20 cellular contexts compared by ENCODE assay signal in the genomic region with DNA sequence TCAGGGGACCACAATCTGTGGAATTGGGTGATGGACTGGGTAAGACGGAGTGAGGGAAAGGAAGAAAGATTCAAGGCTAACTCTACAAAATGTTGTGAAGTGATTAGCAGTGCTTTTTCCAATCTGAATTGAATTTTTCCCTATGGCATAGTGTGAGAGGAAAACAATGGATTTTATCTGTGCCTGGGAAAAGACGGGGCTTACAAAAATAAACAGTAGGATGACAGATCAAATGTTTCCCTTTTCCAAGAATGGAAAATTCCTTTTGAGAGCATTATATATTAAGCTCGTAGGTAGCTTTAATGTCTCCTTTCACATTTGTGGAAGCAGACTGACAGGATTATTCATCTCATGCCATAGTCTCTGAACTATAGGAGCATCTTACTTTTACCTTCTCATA. TPM values are rescaled to one million over a fixed set of nuclear protein-coding genes. Genes with fewer than 3 reads are reported as not detected.
DNase-seq lines count a peak whose midpoint lies in the region; ATAC-seq and TF ChIP-seq lines count a peak whose summit lies in the region.
"Had no signal": no experiment of that assay in that cellular context is flagged by ENCODE, and none has a peak within 500 bp of the region (broad histone marks: within the 10 kb centered on the region; RNA-seq: fewer than 3 reads in every experiment).

No MANE protein-coding gene starts in this region.

- H3K4me3 ChIP-seq in Caco-2 (ENCODE audit: low read depth, low read length) (no peak overlapping the region), HEK293 (ENCODE audit: low read depth, low read length) (no peak overlapping the region), fibroblast of pulmonary artery (replicated peaks; ENCODE audit: low read depth, low read length) (no peak overlapping the region), BE2C (ENCODE audit: low read depth, low read length) (no peak overlapping the region)
- H3K4me3 ChIP-seq: PC-9, SJCRH30 had no signal

- intact Hi-C loops in Caco-2 (cut with micrococcal nuclease; ENCODE audit: unreplicated experiment): loop anchor here (10.0 kb wide), 1 partner anchor 60 kb away; no protein-coding TSS in a partner anchor

- CTCF ChIA-PET in Caco-2 (lab: Charles Lee): no interaction called here
- CTCF ChIA-PET in HEK293 (lab: Yijun Ruan, JAX): interaction anchor here (0.8 kb wide), 1 partner anchor 757 kb away, joined by 3 read pairs; no protein-coding TSS in a partner anchor

- no peak for TF ChIP-seq CTCF in Caco-2 (IDR thresholded peaks at IDR 0.05; ENCODE audit: insufficient read depth in 1 of 2, low read depth in 1 of 2, low read length in 1 of 2, severe bottlenecking in 1 of 2, unreplicated experiment in 1 of 2)
- TF ChIP-seq CTCF in HEK293 (tag by site-specific recombination; IDR thresholded peaks at IDR 0.05): no peak
- no peak for TF ChIP-seq CTCF in chondrocyte (IDR thresholded peaks at IDR 0.05)
- no peak for TF ChIP-seq CTCF in fibroblast of pulmonary artery (IDR thresholded peaks at IDR 0.05; ENCODE audit: low read length, missing control alignments)
- TF ChIP-seq CTCF in BE2C (IDR thresholded peaks at IDR 0.05; ENCODE audit: low read depth, low read length): no peak

- H3K27ac Mint-ChIP-seq in Caco-2 (ENCODE audit: unreplicated experiment) (peak overlapping the region; percentile 49), chondrocyte (ENCODE audit: unreplicated experiment) (peak overlapping the region; percentile 38)

- H3K9me3 ChIP-seq in Caco-2: no peaks in the 10 kb centered on the region
- no peaks in the 10 kb centered on the region for H3K9me3 ChIP-seq in HEK293 (ENCODE audit: control insufficient read depth, insufficient read depth, low read depth, low read length)
- H3K9me3 ChIP-seq in BE2C: no peaks in the 10 kb centered on the region
- H3K9me3 ChIP-seq: SJCRH30 had no signal

- H3K4me1 ChIP-seq in Caco-2: peaks cover 28% of the 10 kb centered on the region
- H3K4me1 ChIP-seq in HEK293 (ENCODE audit: control insufficient read depth, insufficient read depth, low read length): peaks cover 19% of the 10 kb centered on the region
- no peaks in the 10 kb centered on the region for H3K4me1 ChIP-seq in BE2C
- H3K4me1 ChIP-seq: SJCRH30 had no signal

- H3K27ac ChIP-seq in HEK293 (ENCODE audit: extremely low read depth, low read depth, low read length): no peak overlapping the region
- H3K27ac ChIP-seq: PC-9, SJCRH30 had no signal

- H3K4me1 Mint-ChIP-seq in Caco-2 (ENCODE audit: low read depth, unreplicated experiment): peaks cover 27% of the 10 kb centered on the region
- H3K4me1 Mint-ChIP-seq in chondrocyte (ENCODE audit: low read depth): peaks cover 11% of the 10 kb centered on the region

- H3K9me3 Mint-ChIP-seq in Caco-2 (ENCODE audit: unreplicated experiment) (no peaks in the 10 kb centered on the region), chondrocyte (ENCODE audit: low read depth) (peaks cover 4% of the 10 kb centered on the region)

- DNase-seq in Caco-2 (no peak), chondrocyte (ENCODE audit: low spot score) (no peak), fibroblast of pulmonary artery (ENCODE audit: low read depth) (peak; percentile 23), cerebellum (ENCODE audit: low spot score) (no peak), BE2C (no peak), SK-N-DZ (ENCODE audit: low spot score) (no peak)
- DNase-seq: 8988T, ACHN, DMS153, GDM1, HCEC 1CT, NCI-H1105, NCI-H2029 treated with DMSO at 0.1 percent for 48 hours, NCI-H2227 treated with DMSO at 0.1 percent for 48 hours, NCI-H526 treated with DMSO at 0.1 percent for 48 hours, PC-9, SJCRH30 had no signal

- POLR2A ChIA-PET in Caco-2 (lab: Charles Lee): no interaction called here
- POLR2A ChIA-PET in HEK293 (lab: Yijun Ruan, JAX): interaction anchor here (1.4 kb wide), 1 partner anchor 27 kb away, joined by 3 read pairs; no protein-coding TSS in a partner anchor

- H3K36me3 ChIP-seq in Caco-2 (ENCODE audit: control insufficient read depth, insufficient read depth, low read length): no peaks in the 10 kb centered on the region
- H3K36me3 ChIP-seq in HEK293 (ENCODE audit: control insufficient read depth in 2 of 2, insufficient read depth in 1 of 2, low read length in 2 of 2): no peaks in the 10 kb centered on the region
- no peaks in the 10 kb centered on the region for H3K36me3 ChIP-seq in BE2C
- H3K36me3 ChIP-seq: SJCRH30 had no signal

- H3K27me3 ChIP-seq in Caco-2 (replicated peaks; ENCODE audit: control insufficient read depth, insufficient read depth, low read length): no peaks in the 10 kb centered on the region
- no peaks in the 10 kb centered on the region for H3K27me3 ChIP-seq in BE2C
- H3K27me3 ChIP-seq: SJCRH30 had no signal

- no peaks in the 10 kb centered on the region for H3K27me3 Mint-ChIP-seq in Caco-2 (ENCODE audit: insufficient read depth, unreplicated experiment)
- no peaks in the 10 kb centered on the region for H3K27me3 Mint-ChIP-seq in chondrocyte (ENCODE audit: low read depth)

- ATAC-seq in HG03045 (IDR thresholded peaks at IDR 0.05; ENCODE audit: unreplicated experiment): no peak
- ATAC-seq: Right ventricle myocardium inferior had no signal

- H3K4me3 Mint-ChIP-seq in Caco-2 (ENCODE audit: unreplicated experiment) (peak overlapping the region; percentile 10), chondrocyte (ENCODE audit: unreplicated experiment) (no peak overlapping the region)

- H3K36me3 Mint-ChIP-seq in Caco-2 (ENCODE audit: insufficient read depth, unreplicated experiment) (no peaks in the 10 kb centered on the region), chondrocyte (ENCODE audit: low read depth) (no peaks in the 10 kb centered on the region)

- no TSS peak for BruUV-seq in Caco-2 (replicated peaks; lab: Mats Ljungman, UMichigan)

TF ChIP-seq in HEK293, 187 proteins besides CTCF, POLR2A, EP300 and RAD21:
- TF ChIP-seq, protein P1, sequence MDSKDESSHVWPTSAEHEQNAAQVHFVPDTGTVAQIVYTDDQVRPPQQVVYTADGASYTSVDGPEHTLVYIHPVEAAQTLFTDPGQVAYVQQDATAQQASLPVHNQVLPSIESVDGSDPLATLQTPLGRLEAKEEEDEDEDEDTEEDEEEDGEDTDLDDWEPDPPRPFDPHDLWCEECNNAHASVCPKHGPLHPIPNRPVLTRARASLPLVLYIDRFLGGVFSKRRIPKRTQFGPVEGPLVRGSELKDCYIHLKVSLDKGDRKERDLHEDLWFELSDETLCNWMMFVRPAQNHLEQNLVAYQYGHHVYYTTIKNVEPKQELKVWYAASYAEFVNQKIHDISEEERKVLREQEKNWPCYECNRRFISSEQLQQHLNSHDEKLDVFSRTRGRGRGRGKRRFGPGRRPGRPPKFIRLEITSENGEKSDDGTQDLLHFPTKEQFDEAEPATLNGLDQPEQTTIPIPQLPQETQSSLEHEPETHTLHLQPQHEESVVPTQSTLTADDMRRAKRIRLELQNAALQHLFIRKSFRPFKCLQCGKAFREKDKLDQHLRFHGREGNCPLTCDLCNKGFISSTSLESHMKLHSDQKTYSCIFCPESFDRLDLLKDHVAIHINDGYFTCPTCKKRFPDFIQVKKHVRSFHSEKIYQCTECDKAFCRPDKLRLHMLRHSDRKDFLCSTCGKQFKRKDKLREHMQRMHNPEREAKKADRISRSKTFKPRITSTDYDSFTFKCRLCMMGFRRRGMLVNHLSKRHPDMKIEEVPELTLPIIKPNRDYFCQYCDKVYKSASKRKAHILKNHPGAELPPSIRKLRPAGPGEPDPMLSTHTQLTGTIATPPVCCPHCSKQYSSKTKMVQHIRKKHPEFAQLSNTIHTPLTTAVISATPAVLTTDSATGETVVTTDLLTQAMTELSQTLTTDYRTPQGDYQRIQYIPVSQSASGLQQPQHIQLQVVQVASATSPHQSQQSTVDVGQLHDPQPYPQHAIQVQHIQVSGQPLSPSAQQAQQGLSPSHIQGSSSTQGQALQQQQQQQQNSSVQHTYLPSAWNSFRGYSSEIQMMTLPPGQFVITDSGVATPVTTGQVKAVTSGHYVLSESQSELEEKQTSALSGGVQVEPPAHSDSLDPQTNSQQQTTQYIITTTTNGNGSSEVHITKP (tag by site-specific recombination; IDR thresholded peaks at IDR 0.05): peak; percentile 35; the same call in 1 of the 2 replicates
- TF ChIP-seq ZNF112 (tag by site-specific recombination; IDR thresholded peaks at IDR 0.05): no peak
- peak; percentile 77 for TF ChIP-seq FEZF1 (tag by site-specific recombination; IDR thresholded peaks at IDR 0.05)

RNA-seq across cellular contexts. Expression of a gene that starts 27.8 kb away (rescaled TPM):
- 12.2 and 15.3 TPM in 2 replicates for total RNA-seq in Caco-2 (2022)
- total RNA-seq in chondrocyte: 20.4 to 23.9 TPM (median 23.3 TPM) in 3 replicates
- total RNA-seq in cerebellum: 42.3 TPM
- 7.6 TPM for polyA plus RNA-seq in BE2C (2012; ENCODE audit: insufficient read depth, insufficient read length, low read depth)
- 69.2 and 77.7 TPM in 2 replicates for polyA plus RNA-seq in SK-N-DZ (2014; cell fraction: cytosol; rRNA removed)
- polyA plus RNA-seq in SK-N-DZ (2014; cell fraction: nucleus; rRNA removed): 76.2 and 82.8 TPM in 2 replicates
